16 cellular contexts compared by ENCODE assay signal in the genomic region with DNA sequence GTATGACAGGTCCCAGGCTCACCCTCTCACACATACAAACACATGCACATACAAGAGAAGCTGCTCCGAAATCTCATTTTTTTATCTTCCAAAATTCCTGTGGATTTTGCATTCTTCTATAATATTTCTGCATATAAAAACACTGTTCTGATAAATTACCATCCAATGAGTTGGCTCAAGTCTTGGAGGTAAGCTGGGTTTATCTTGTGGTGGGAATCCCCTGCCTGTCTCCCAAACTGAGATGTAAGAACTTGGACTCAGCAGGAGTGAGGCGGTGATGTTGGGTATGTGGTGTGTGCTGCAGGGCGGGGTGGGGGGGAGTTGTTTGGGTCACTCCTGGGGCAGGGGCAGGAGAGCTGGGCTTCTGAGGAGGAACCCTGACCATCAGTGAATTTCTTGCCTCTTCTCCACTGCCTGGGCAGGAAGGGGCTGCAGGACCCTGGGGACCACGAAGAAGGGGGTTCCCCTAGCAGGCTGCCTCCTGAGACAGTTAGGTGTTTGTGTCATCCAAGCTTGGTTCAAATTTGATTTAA. TPM values are rescaled to one million over a fixed set of nuclear protein-coding genes. Genes with fewer than 3 reads are reported as not detected.
DNase-seq lines count a peak whose midpoint lies in the region; ATAC-seq, FAIRE-seq and TF ChIP-seq lines count a peak whose summit lies in the region.
"Had no signal": no experiment of that assay in that cellular context is flagged by ENCODE, and none has a peak within 500 bp of the region (broad histone marks: within the 10 kb centered on the region; RNA-seq: fewer than 3 reads in every experiment).

No MANE protein-coding gene starts in this region.

- no peak overlapping the region for H2BK5ac ChIP-seq in mesenchymal stem cell (ENCODE audit: low read depth, low read length, poor library complexity, severe bottlenecking)

- H3K14ac ChIP-seq in mesenchymal stem cell (ENCODE audit: low read length in 2 of 2), result no peak overlapping the region

- H3K18ac ChIP-seq in mesenchymal stem cell (ENCODE audit: low read depth in 1 of 2, low read length in 2 of 2), result no peak overlapping the region

- H3K79me1 ChIP-seq in mesenchymal stem cell (replicated peaks; ENCODE audit: low read length, poor library complexity, severe bottlenecking), result no peaks in the 10 kb centered on the region

- no peak overlapping the region for H2BK12ac ChIP-seq in mesenchymal stem cell (ENCODE audit: low read length in 2 of 2)

- H4K8ac ChIP-seq in mesenchymal stem cell (ENCODE audit: low read length), result no peak overlapping the region

- H3K4me2 ChIP-seq in mesenchymal stem cell (ENCODE audit: low read length, poor library complexity, severe bottlenecking), result no peak overlapping the region

- TF ChIP-seq POLR2A in heart left ventricle (IDR thresholded peaks at IDR 0.05), result no peak

- no peak overlapping the region for H2AFZ ChIP-seq in mesenchymal stem cell (ENCODE audit: low read depth, low read length)

- ATAC-seq in heart left ventricle (peak in 3 of 4 donors; percentile 6 to 40 (median 17)), Right ventricle myocardium superior (ENCODE audit: poor library complexity) (no peak), GM21717 (IDR thresholded peaks at IDR 0.05; ENCODE audit: unreplicated experiment) (no peak)

- no peaks in the 10 kb centered on the region for H3K36me3 ChIP-seq in heart left ventricle
- no peaks in the 10 kb centered on the region for H3K36me3 ChIP-seq in adipocyte (ENCODE audit: control insufficient read depth, insufficient read depth, low read length, severe bottlenecking)
- H3K36me3 ChIP-seq in mesenchymal stem cell (ENCODE audit: control insufficient read depth in 1 of 2, insufficient read depth in 2 of 2, low read depth in 1 of 2, low read length in 2 of 2), result no peaks in the 10 kb centered on the region
- H3K36me3 ChIP-seq in tibial artery, result no peaks in the 10 kb centered on the region

- peak overlapping the region in 2 of 12 donors; percentile 39 to 40 for H3K4me3 ChIP-seq in heart left ventricle
- peak overlapping the region; percentile 25 for H3K4me3 ChIP-seq in adipocyte (ENCODE audit: low read length)
- peak overlapping the region in 1 of 2 experiments; percentile 64 for H3K4me3 ChIP-seq in mesenchymal stem cell (ENCODE audit: insufficient read depth in 1 of 2, low read depth in 1 of 2, low read length in 2 of 2)
- peak overlapping the region; percentile 45 to 55 for H3K4me3 ChIP-seq in tibial artery

- no peak for TF ChIP-seq CTCF in heart left ventricle (IDR thresholded peaks at IDR 0.05)
- no peak for TF ChIP-seq CTCF in tibial artery (IDR thresholded peaks at IDR 0.05)

- no peak overlapping the region for H2BK15ac ChIP-seq in mesenchymal stem cell (ENCODE audit: low read depth, poor library complexity, severe bottlenecking)

- no peak for FAIRE-seq in urothelium cell line (lab: Jason Lieb, UNC)
- FAIRE-seq in RCC 7860 (lab: Jason Lieb, UNC), result no peak
- FAIRE-seq: H1, HepG2 had no signal

- H3K4me1 ChIP-seq in heart left ventricle (peaks cover 2 to 51% (median 29%) of the 10 kb centered on the region in 12 donors), adipocyte (ENCODE audit: control insufficient read depth, insufficient read depth, low read length) (peaks cover 11% of the 10 kb centered on the region), mesenchymal stem cell (ENCODE audit: control insufficient read depth, insufficient read depth, low read depth, low read length) (peaks cover 10% of the 10 kb centered on the region), tibial artery (peaks cover 0 to 37% (median 30%) of the 10 kb centered on the region in 4 donors)

- no peak overlapping the region for H3K23ac ChIP-seq in mesenchymal stem cell (ENCODE audit: low read length in 2 of 2)

- no peak overlapping the region for H3K4ac ChIP-seq in mesenchymal stem cell (ENCODE audit: low read depth in 1 of 2, low read length in 2 of 2)

- no peak overlapping the region for H2BK120ac ChIP-seq in mesenchymal stem cell (ENCODE audit: low read depth, low read length)

- H3K9me3 ChIP-seq in heart left ventricle (no peaks in the 10 kb centered on the region), adipocyte (ENCODE audit: control insufficient read depth, low read length) (no peaks in the 10 kb centered on the region), mesenchymal stem cell (ENCODE audit: control insufficient read depth, low read length) (no peaks in the 10 kb centered on the region), tibial artery (no peaks in the 10 kb centered on the region)

- H3K27me3 ChIP-seq in heart left ventricle, result peaks cover 0 to 24% (median 0%) of the 10 kb centered on the region in 9 donors
- H3K27me3 ChIP-seq in adipocyte (replicated peaks; ENCODE audit: control insufficient read depth, insufficient read depth, low read length), result peaks cover 7% of the 10 kb centered on the region
- H3K27me3 ChIP-seq in mesenchymal stem cell (ENCODE audit: control insufficient read depth in 1 of 2, insufficient read depth in 1 of 2, low read length in 2 of 2), result peaks cover 10 to 29% of the 10 kb centered on the region in 2 experiments
- H3K27me3 ChIP-seq in tibial artery, result no peaks in the 10 kb centered on the region

- intact Hi-C loops in heart left ventricle (cut with DNase I) (no loop called here), Right ventricle myocardium superior (cut with DNase I) (no loop called here), tibial artery (cut with DNase I; ENCODE audit: low total_unique reads) (no loop called here)

- H2AK5ac ChIP-seq in mesenchymal stem cell (ENCODE audit: low read length, severe bottlenecking), result no peak overlapping the region

- DNase-seq in heart left ventricle, result peak in 1 of 5 donors; percentile 4
- no peak for DNase-seq in Right ventricle myocardium superior
- no peak for DNase-seq in adipocyte (ENCODE audit: low read depth)
- DNase-seq in mesenchymal stem cell, result no peak
- DNase-seq in tibial artery, result no peak
- no peak for DNase-seq in urothelium cell line (ENCODE audit: low spot score)
- DNase-seq in RCC 7860 (ENCODE audit: low spot score), result no peak
- DNase-seq: KG1, NCI-H1048, NCI-H146, NCI-H524 treated with DMSO at 0.1 percent for 48 hours, SIG-M5 had no signal

- peak overlapping the region in 1 of 12 donors; percentile 57 for H3K27ac ChIP-seq in heart left ventricle
- H3K27ac ChIP-seq in mesenchymal stem cell (ENCODE audit: low read length, poor library complexity, severe bottlenecking), result no peak overlapping the region
- H3K27ac ChIP-seq in tibial artery, result peak overlapping the region; percentile 69 to 78

- no peak overlapping the region for H4K91ac ChIP-seq in mesenchymal stem cell (ENCODE audit: low read length)

- 72 to 82% (median 75%) methylated on average over 2 to 4 of the region's 4 CpGs for WGBS in heart left ventricle, 4 donors
- WGBS in mesenchymal stem cell, result 93% methylated on average over 3 of the region's 4 CpGs

- H3K9ac ChIP-seq in adipocyte (ENCODE audit: low read length) (no peak overlapping the region), mesenchymal stem cell (ENCODE audit: low read length) (peak overlapping the region; percentile 3)

RNA-seq across cellular contexts. Expression of gene P2RY6, which starts 6.8 kb away (rescaled TPM):
- 10 to 100 TPM in 1 of 9 donors, 1 to 10 TPM in 7, under 1 TPM in 1; 0.56 to 17.7 (median 2.0) TPM for total RNA-seq in heart left ventricle
- 1 to 10 TPM; 1.2 to 2.3 TPM for polyA plus RNA-seq in heart left ventricle
- 2.1 TPM for total RNA-seq in Right ventricle myocardium superior
- 0.35 TPM for polyA plus RNA-seq in mesenchymal stem cell (2013, experiment 1 of 2)
- polyA plus RNA-seq in mesenchymal stem cell (2013, experiment 2 of 2), result 0.21 TPM
- total RNA-seq: H1 had no signal

RNA-seq across cellular contexts. Expression of gene ARHGEF17, which starts 42.7 kb away (rescaled TPM):
- 10 to 100 TPM; 47.0 to 83.9 (median 56.5) TPM for total RNA-seq in heart left ventricle
- 10 to 100 TPM; 27.5 to 60.0 TPM for polyA plus RNA-seq in heart left ventricle
- total RNA-seq in Right ventricle myocardium superior, result 51.5 TPM
- polyA plus RNA-seq in mesenchymal stem cell (2013, experiment 1 of 2), result 69.6 TPM
- polyA plus RNA-seq in mesenchymal stem cell (2013, experiment 2 of 2), result 65.7 TPM

RNA-seq across cellular contexts. Expression of gene P2RY2, which starts 47.3 kb away (rescaled TPM):
- total RNA-seq in heart left ventricle (10 to 100 TPM; 10.2 to 28.3 (median 14.7) TPM), Right ventricle myocardium superior (22.5 TPM)
- polyA plus RNA-seq in heart left ventricle, result 10 to 100 TPM in 1 of 2 donors, 1 to 10 TPM in 1; 8.5 to 20.0 TPM
- 0.01 TPM for polyA plus RNA-seq in mesenchymal stem cell (2013, experiment 1 of 2)
- 0.03 TPM for polyA plus RNA-seq in mesenchymal stem cell (2013, experiment 2 of 2)
- total RNA-seq: A673 had no signal

Comparison
In these comparisons a context has a peak if more than half of its experiments do, and no peak if none do; other contexts are left out.
1. ATAC-seq: peak in heart left ventricle (3 of 4); none in Right ventricle myocardium superior (single experiment) and GM21717 (single experiment).